In genomic region chr4:39905019-39905418, GRCh38 we compare ENCODE assay signal across 7 cellular contexts.
DNase-seq lines count a peak whose midpoint lies in the region; ATAC-seq lines count a peak whose summit lies in the region.
"Not testable (repeated sequence)": the region's sequence is repeated elsewhere in the genome, so short reads cannot be mapped to it uniquely, and the experiment has no call there.

No MANE protein-coding gene starts in this region.

- H3K36me3 ChIP-seq in GM23248 (ENCODE audit: low read depth): peaks cover 49% of the 10 kb centered on the region

- ATAC-seq in activated CD4-positive, alpha-beta T cell treated with anti-CD3 and anti-CD28 coated beads for 36 hours; activated naive CD4-positive, alpha-beta T cell treated with anti-CD3 and anti-CD28 coated beads, Interleukin-2, amount 50 U/mL, for 72 hours; central memory CD8-positive, alpha-beta T cell (replicated peaks; ENCODE audit: extremely low read depth, poor library complexity, severe bottlenecking): not testable (repeated sequence)

- POLR2A ChIA-PET in activated CD4-positive, alpha-beta T cell treated with anti-CD3 and anti-CD28 coated beads for 36 hours (lab: Charles Lee): not testable (repeated sequence)

- H3K9me3 ChIP-seq in GM23248 (ENCODE audit: low read depth): not testable (repeated sequence)

- CTCF ChIA-PET in activated CD4-positive, alpha-beta T cell treated with anti-CD3 and anti-CD28 coated beads for 36 hours (lab: Charles Lee): not testable (repeated sequence)

- H3K27me3 ChIP-seq in GM23248 (replicated peaks; ENCODE audit: insufficient read depth): not testable (repeated sequence)

- in situ Hi-C loops in GM23248 (cut with MboI): not testable (repeated sequence)

- H3K4me2 ChIP-seq in GM23248 (ENCODE audit: unreplicated experiment): not testable (repeated sequence)

- not testable (repeated sequence) for H3K79me2 ChIP-seq in GM23248 (ENCODE audit: insufficient read depth)

- H3K36me3 Mint-ChIP-seq in activated CD4-positive, alpha-beta T cell treated with anti-CD3 and anti-CD28 coated beads for 36 hours (ENCODE audit: low read depth): peaks cover 17% of the 10 kb centered on the region
- not testable (repeated sequence) for H3K36me3 Mint-ChIP-seq in activated naive CD4-positive, alpha-beta T cell treated with anti-CD3 and anti-CD28 coated beads, Interleukin-2, amount 50 U/mL, for 72 hours
- H3K36me3 Mint-ChIP-seq in central memory CD8-positive, alpha-beta T cell (ENCODE audit: insufficient read depth): peaks cover 38% of the 10 kb centered on the region

- not testable (repeated sequence) for H2AFZ ChIP-seq in GM23248

- 86 to 88% methylated on average over 6 of the region's 6 CpGs for WGBS in GM23248 (ENCODE audit: low coverage in 1 of 2, low lambda C conversion rate in 2 of 2, missing lambda C conversion rate in 2 of 2), 2 experiments

- peak overlapping the region; percentile 16 for H3K27ac Mint-ChIP-seq in activated CD4-positive, alpha-beta T cell treated with anti-CD3 and anti-CD28 coated beads for 36 hours
- H3K27ac Mint-ChIP-seq in activated naive CD4-positive, alpha-beta T cell treated with anti-CD3 and anti-CD28 coated beads, Interleukin-2, amount 50 U/mL, for 72 hours: peak overlapping the region; percentile 15 to 31
- H3K27ac Mint-ChIP-seq in central memory CD8-positive, alpha-beta T cell (ENCODE audit: low read depth): peak overlapping the region; percentile 67

- not testable (repeated sequence) for H3K4me1 ChIP-seq in GM23248 (ENCODE audit: insufficient read depth)

- H3K9me2 ChIP-seq in GM23248 (ENCODE audit: insufficient read depth): not testable (repeated sequence)

- H3K4me3 Mint-ChIP-seq in activated CD4-positive, alpha-beta T cell treated with anti-CD3 and anti-CD28 coated beads for 36 hours; central memory CD8-positive, alpha-beta T cell: not testable (repeated sequence)

- H3F3A ChIP-seq in GM23248 (ENCODE audit: insufficient read depth): not testable (repeated sequence)

- H3K4me1 Mint-ChIP-seq in activated CD4-positive, alpha-beta T cell treated with anti-CD3 and anti-CD28 coated beads for 36 hours; central memory CD8-positive, alpha-beta T cell: not testable (repeated sequence)

- not testable (repeated sequence) for H3K4me3 ChIP-seq in GM23248

- H3K9ac ChIP-seq in GM23248: not testable (repeated sequence)

- DNase-seq in GM23248: peak; percentile 13
- peak; percentile 52 for DNase-seq in RKO (ENCODE audit: low spot score)
- not testable (repeated sequence) for DNase-seq in activated CD4-positive, alpha-beta T cell treated with anti-CD3 and anti-CD28 coated beads for 36 hours; activated naive CD4-positive, alpha-beta T cell treated with anti-CD3 and anti-CD28 coated beads, Interleukin-2, amount 50 U/mL, for 72 hours (ENCODE audit: low spot score in 2 of 2); central memory CD8-positive, alpha-beta T cell (ENCODE audit: low spot score in 2 of 2)
- peak; percentile 6 for DNase-seq in myocyte (ENCODE audit: low read depth)
- DNase-seq in putamen (ENCODE audit: low spot score): peak; percentile 14

- H3K27me3 Mint-ChIP-seq in activated CD4-positive, alpha-beta T cell treated with anti-CD3 and anti-CD28 coated beads for 36 hours; central memory CD8-positive, alpha-beta T cell: not testable (repeated sequence)

- not testable (repeated sequence) for H3K9me3 Mint-ChIP-seq in activated CD4-positive, alpha-beta T cell treated with anti-CD3 and anti-CD28 coated beads for 36 hours (ENCODE audit: low read depth); activated naive CD4-positive, alpha-beta T cell treated with anti-CD3 and anti-CD28 coated beads, Interleukin-2, amount 50 U/mL, for 72 hours; central memory CD8-positive, alpha-beta T cell

- intact Hi-C loops in activated CD4-positive, alpha-beta T cell treated with anti-CD3 and anti-CD28 coated beads for 36 hours (cut with DNase I, micrococcal nuclease): loop anchor here in 1 of 2 experiments (10.0 kb wide), 1 partner anchor 70 kb away; the partner anchor contains the start of gene PDS5A

- not testable (repeated sequence) for H4K20me1 ChIP-seq in GM23248 (ENCODE audit: insufficient read depth)

- H3K27ac ChIP-seq in GM23248: not testable (repeated sequence)

Comparison
In these comparisons a context has a peak if more than half of its experiments do, and no peak if none do; other contexts are left out.
1. H3K27ac Mint-ChIP-seq: peak in every context shown above with its lines; median percentile 67 in central memory CD8-positive, alpha-beta T cell; 23 in activated naive CD4-positive, alpha-beta T cell treated with anti-CD3 and anti-CD28 coated beads, Interleukin-2, amount 50 U/mL, for 72 hours; 16 in activated CD4-positive, alpha-beta T cell treated with anti-CD3 and anti-CD28 coated beads for 36 hours.